8 cellular contexts compared by ENCODE assay signal in genomic region chr7:111763221-111763791, GRCh38.
DNase-seq lines count a peak whose midpoint lies in the region; ATAC-seq and TF ChIP-seq lines count a peak whose summit lies in the region.

No MANE protein-coding gene starts in this region.

- RAD21 ChIA-PET in HCT116 (lab: Charles Lee; ENCODE audit: low non-redundant PET in 1 of 2, low total read pairs in 2 of 2, uncharacterized antibody in 2 of 2, unreplicated experiment in 2 of 2): interaction anchor here (0.5 to 1.2 kb wide), 5 partner anchors 90 to 733 kb away, joined by 3 to 4 read pairs (median 4); no protein-coding TSS in a partner anchor

- H3K9ac ChIP-seq in HCT116 (ENCODE audit: low read length): no peak overlapping the region
- no peak overlapping the region for H3K9ac ChIP-seq in liver (ENCODE audit: low read depth in 1 of 2, low read length in 2 of 2)

- CTCF ChIA-PET in HCT116 (lab: Charles Lee): interaction anchor here (0.7 to 3.2 kb wide), 8 partner anchors 9 to 733 kb away, joined by 3 to 40 read pairs (median 4); no protein-coding TSS in a partner anchor

- DNase-seq in DMS153 (lab: John Stamatoyannopoulos, UW) (peak; percentile 29), HCT116 (ENCODE audit: low read depth, low spot score) (peak; percentile 57), NCI-H446 (lab: John Stamatoyannopoulos, UW) (peak; percentile 37 to 66), breast epithelium (ENCODE audit: low spot score in 2 of 2) (no peak), NCI-H1048 (lab: John Stamatoyannopoulos, UW) (no peak)

- H3K9me3 ChIP-seq in HCT116 (ENCODE audit: control insufficient read depth in 1 of 2, insufficient read depth in 1 of 2, low read depth in 1 of 2, low read length in 2 of 2) (no peaks in the 10 kb centered on the region), breast epithelium (no peaks in the 10 kb centered on the region), liver (ENCODE audit: control insufficient read depth in 4 of 4, low read length in 3 of 4) (no peaks in the 10 kb centered on the region)

- H3K4me2 ChIP-seq in HCT116 (ENCODE audit: low read length): no peak overlapping the region

- WGBS in liver: 36% methylated on average over 3 of the region's 3 CpGs

- no peaks in the 10 kb centered on the region for H3K4me1 ChIP-seq in HCT116 (ENCODE audit: control insufficient read depth in 1 of 2, insufficient read depth in 2 of 2, low read length in 2 of 2)
- H3K4me1 ChIP-seq in breast epithelium: no peaks in the 10 kb centered on the region
- H3K4me1 ChIP-seq in liver (ENCODE audit: control insufficient read depth in 4 of 4, insufficient read depth in 4 of 4, low read length in 3 of 4): peaks cover 0 to 14% (median 10%) of the 10 kb centered on the region in 4 donors

- TF ChIP-seq CTCF in HCT116 (IDR thresholded peaks at IDR 0.05 in 2 of 3, conservative IDR thresholded peaks at IDR 0.05 in 1 of 3; ENCODE audit: borderline replicate concordance in 1 of 3, insufficient read depth in 1 of 3, low read depth in 2 of 3, low read length in 2 of 3) (peak; percentile 55 to 86 (median 62)), breast epithelium (IDR thresholded peaks at IDR 0.05) (peak in 2 of 3 donors; percentile 11 to 45), liver (IDR thresholded peaks at IDR 0.05; ENCODE audit: low read depth, low read length, missing input control) (peak; percentile 29)

- BruUV-seq in HCT116 (replicated peaks; lab: Mats Ljungman, UMichigan): no TSS peak

- H3K4me3 ChIP-seq in HCT116 (replicated peaks in 1 of 2; ENCODE audit: low read depth in 1 of 2, low read length in 2 of 2) (no peak overlapping the region), breast epithelium (no peak overlapping the region), liver (ENCODE audit: low read depth in 1 of 3, low read length in 3 of 3) (no peak overlapping the region)

- intact Hi-C loops in HCT116 (cut with micrococcal nuclease) (loop anchor here (1.0 kb wide), 4 partner anchors 92 to 733 kb away; no protein-coding TSS in a partner anchor), breast epithelium (cut with DNase I; ENCODE audit: low total_unique reads) (no loop called here)

- peak; percentile 91 for ATAC-seq in HCT116
- ATAC-seq in HG03039 (IDR thresholded peaks at IDR 0.05; ENCODE audit: unreplicated experiment): no peak
- no peak for ATAC-seq in HG03439 (IDR thresholded peaks at IDR 0.05; ENCODE audit: unreplicated experiment)

- H3K9me2 ChIP-seq in HCT116 (ENCODE audit: insufficient read depth): no peaks in the 10 kb centered on the region

- H3K27me3 ChIP-seq in HCT116 (ENCODE audit: insufficient read depth, low read length) (no peaks in the 10 kb centered on the region), breast epithelium (no peaks in the 10 kb centered on the region), liver (ENCODE audit: control insufficient read depth in 4 of 4, insufficient read depth in 4 of 4, low read length in 3 of 4) (no peaks in the 10 kb centered on the region)

- peak; percentile 73 for TF ChIP-seq RAD21 in HCT116 (IDR thresholded peaks at IDR 0.05; ENCODE audit: low read depth)
- peak; percentile 58 to 70 for TF ChIP-seq RAD21 in liver (IDR thresholded peaks at IDR 0.05)

- TF ChIP-seq POLR2A in HCT116 (IDR thresholded peaks at IDR 0.05; ENCODE audit: borderline replicate concordance, extremely low read depth, insufficient read depth, insufficient read length): no peak
- TF ChIP-seq POLR2A in breast epithelium (IDR thresholded peaks at IDR 0.05): no peak

- POLR2A ChIA-PET in HCT116 (lab: Charles Lee): no interaction called here

- no peaks in the 10 kb centered on the region for H3K79me2 ChIP-seq in HCT116 (ENCODE audit: insufficient read depth, low read length)

- H4K20me1 ChIP-seq in HCT116 (ENCODE audit: insufficient read depth): no peaks in the 10 kb centered on the region

- H3K36me3 ChIP-seq in HCT116 (ENCODE audit: control insufficient read depth in 1 of 2, insufficient read depth in 2 of 2, low read length in 2 of 2): no peaks in the 10 kb centered on the region
- no peaks in the 10 kb centered on the region for H3K36me3 ChIP-seq in breast epithelium
- peaks cover 2 to 19% (median 13%) of the 10 kb centered on the region in 4 donors for H3K36me3 ChIP-seq in liver (ENCODE audit: control insufficient read depth in 4 of 4, insufficient read depth in 3 of 4, low read depth in 1 of 4, low read length in 3 of 4)

- no peak overlapping the region for H3K27ac ChIP-seq in HCT116 (ENCODE audit: low read depth, low read length)
- no peak overlapping the region for H3K27ac ChIP-seq in breast epithelium
- H3K27ac ChIP-seq in liver (ENCODE audit: low read depth in 1 of 2, low read length in 2 of 2): no peak overlapping the region

- H2AFZ ChIP-seq in HCT116 (ENCODE audit: low read depth, low read length, poor library complexity, severe bottlenecking): no peak overlapping the region

TF ChIP-seq in HCT116, 20 proteins besides CTCF, POLR2A, EP300 and RAD21 (continues in another document):
- TF ChIP-seq CEBPB (IDR thresholded peaks at IDR 0.05; ENCODE audit: low read depth): no peak
- no peak for TF ChIP-seq REST (IDR thresholded peaks at IDR 0.05; ENCODE audit: low read depth)
- no peak for TF ChIP-seq EZH2 (IDR thresholded peaks at IDR 0.05)
- no peak for TF ChIP-seq EZH2phosphoT487 (IDR thresholded peaks at IDR 0.05; ENCODE audit: borderline replicate concordance)
- TF ChIP-seq TCF7L2 (IDR thresholded peaks at IDR 0.05; ENCODE audit: borderline replicate concordance, extremely low read depth, insufficient read depth, insufficient read length): no peak
- TF ChIP-seq FOSL1 (IDR thresholded peaks at IDR 0.05; ENCODE audit: low read depth): no peak
- TF ChIP-seq JUND (IDR thresholded peaks at IDR 0.05): no peak
- TF ChIP-seq MAX (IDR thresholded peaks at IDR 0.05): no peak

TF ChIP-seq in liver, 16 proteins besides CTCF, POLR2A, EP300 and RAD21:
- TF ChIP-seq HNF4A (conservative IDR thresholded peaks at IDR 0.05) (no peak), MAX (IDR thresholded peaks at IDR 0.05) (no peak), FOXA1 (IDR thresholded peaks at IDR 0.05) (no peak)

Comparison
In these comparisons a context has a peak if more than half of its experiments do, and no peak if none do; other contexts are left out.
1. DNase-seq: peak in DMS153 (single experiment), HCT116 (single experiment) and NCI-H446 (2 of 2); none in breast epithelium (0 of 2) and NCI-H1048 (single experiment).
2. Peak in every context shown above with its lines, with median percentiles within 50 percentile points of each other: CTCF ChIP-seq.